Comparison of ENCODE assay signal across 28 cellular contexts in the genomic region with DNA sequence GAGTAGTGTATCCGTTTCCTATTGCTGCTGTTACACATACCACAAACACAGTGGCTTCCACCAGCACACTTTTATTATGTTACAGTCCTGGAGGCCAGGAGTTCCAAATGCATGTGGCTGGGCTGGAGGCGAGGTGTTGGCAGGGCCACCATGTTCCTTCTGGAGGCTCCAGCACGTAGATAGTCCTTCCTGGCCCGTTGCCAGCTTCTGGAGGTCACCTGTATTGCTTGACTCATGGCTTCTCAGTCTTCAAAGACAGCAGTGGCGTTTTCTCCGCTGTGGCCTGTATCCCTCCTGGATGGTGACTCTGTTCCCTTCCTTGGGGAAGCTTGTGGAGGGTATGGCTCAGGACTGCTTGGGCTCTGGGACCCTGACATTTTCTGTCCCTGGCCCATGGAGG. TPM values are rescaled to one million over a fixed set of nuclear protein-coding genes. Genes with fewer than 3 reads are reported as not detected.
DNase-seq lines count a peak whose midpoint lies in the region; ATAC-seq, FAIRE-seq and TF ChIP-seq lines count a peak whose summit lies in the region.
"Had no signal": no experiment of that assay in that cellular context is flagged by ENCODE, and none has a peak within 500 bp of the region (broad histone marks: within the 10 kb centered on the region; RNA-seq: fewer than 3 reads in every experiment).

No MANE protein-coding gene starts in this region.

- H3K4ac ChIP-seq in H9 (ENCODE audit: low read depth, low read length) = no peak overlapping the region

- no peaks in the 10 kb centered on the region for H3K9me1 ChIP-seq in K562 (ENCODE audit: control insufficient read depth, insufficient read depth, low read length)

- no peak for FAIRE-seq in K562 (lab: Jason Lieb, UNC)
- FAIRE-seq: A204.1, GM12878, GM12892, GM18507 had no signal

- no peak overlapping the region for H3K56ac ChIP-seq in H9 (ENCODE audit: insufficient read length, low read depth, low read length)

- in situ Hi-C loops in K562 (cut with MboI) = no loop called here

- POLR2A ChIA-PET in K562 (lab: Yijun Ruan, JAX) = interaction anchor here (1.0 to 1.8 kb wide), 4 partner anchors 9 to 16 kb away, joined by 3 to 6 read pairs (median 3); a partner anchor contains a TSS

- H3T11ph ChIP-seq in H9 (ENCODE audit: low read length) = no peak overlapping the region

- H4K91ac ChIP-seq in H9 (ENCODE audit: insufficient read length, low read depth, low read length) = no peak overlapping the region

- BruUV-seq in K562 (replicated peaks; lab: Mats Ljungman, UMichigan) = no TSS peak

- TF ChIP-seq CTCF in K562 (IDR thresholded peaks at IDR 0.05 in 2 of 3, conservative IDR thresholded peaks at IDR 0.05 in 1 of 3; ENCODE audit: insufficient read depth in 2 of 3, low read depth in 1 of 3, low read length in 3 of 3) = no peak
- no peak for TF ChIP-seq CTCF in endothelial cell (IDR thresholded peaks at IDR 0.05; ENCODE audit: unreplicated experiment)
- no peak for TF ChIP-seq CTCF in stomach (IDR thresholded peaks at IDR 0.05)
- no peak for TF ChIP-seq CTCF in H9 (conservative IDR thresholded peaks at IDR 0.05)

- H3K79me2 ChIP-seq in K562 (ENCODE audit: control insufficient read depth, insufficient read depth, low read length) (0 out of 3 replicates have a peak, but pooled peaks cover 3% of the 10 kb centered on the region), H9 (ENCODE audit: insufficient read depth, low read length) (no peaks in the 10 kb centered on the region)

- no peak overlapping the region for H3K27ac Mint-ChIP-seq in endothelial cell (ENCODE audit: unreplicated experiment)
- H3K27ac Mint-ChIP-seq in activated naive CD8-positive, alpha-beta T cell treated with anti-CD3 and anti-CD28 coated beads for 36 hours = no peak overlapping the region
- no peak overlapping the region; a peak in 1 of 7 replicates for H3K27ac Mint-ChIP-seq in H9

- H3K9me3 Mint-ChIP-seq in endothelial cell (ENCODE audit: unreplicated experiment) = peaks cover 39% of the 10 kb centered on the region
- H3K9me3 Mint-ChIP-seq in activated naive CD8-positive, alpha-beta T cell treated with anti-CD3 and anti-CD28 coated beads for 36 hours = peaks cover 30% of the 10 kb centered on the region
- H3K9me3 Mint-ChIP-seq in H9 = peaks cover 43% of the 10 kb centered on the region in 2 experiments

- TF ChIP-seq EP300 in Ishikawa (IDR thresholded peaks at IDR 0.05; ENCODE audit: borderline replicate concordance) = no peak
- TF ChIP-seq EP300 in K562 (IDR thresholded peaks at IDR 0.05; ENCODE audit: low read length) = no peak
- TF ChIP-seq EP300 in stomach (IDR thresholded peaks at IDR 0.05) = no peak

- ATAC-seq in K562 = no peak
- ATAC-seq: GM12878 had no signal

- H3K27ac ChIP-seq in K562 (ENCODE audit: extremely low read depth, low read depth, low read length) = no peak overlapping the region
- no peak overlapping the region for H3K27ac ChIP-seq in stomach
- H3K27ac ChIP-seq in H9 (ENCODE audit: insufficient read length, low read depth, low read length) = no peak overlapping the region
- H3K27ac ChIP-seq: BLaER1 had no signal

- TF ChIP-seq POLR2A in K562 (conservative IDR thresholded peaks at IDR 0.05) = no peak
- TF ChIP-seq POLR2A in stomach (IDR thresholded peaks at IDR 0.05) = no peak

- H4K8ac ChIP-seq in H9 (replicated peaks; ENCODE audit: insufficient read length, low read depth, low read length) = no peak overlapping the region

- no peak overlapping the region for H4K5ac ChIP-seq in H9 (ENCODE audit: insufficient read length, low read depth, low read length)

- intact Hi-C loops in K562 (cut with micrococcal nuclease) = no loop called here
- intact Hi-C loops in stomach (cut with DNase I; ENCODE audit: low total_unique reads) = no loop called here

- 92% methylated on average over 6 of the region's 6 CpGs for WGBS in K562 (ENCODE audit: insufficient coverage, low coverage, missing lambda C conversion rate)
- 89 to 96% (median 93%) methylated on average over 6 of the region's 6 CpGs for WGBS in stomach, 5 donors
- no CpG with 5 or more reads among the region's 6 CpGs for WGBS in H9 (ENCODE audit: extremely low coverage, insufficient read length, low lambda C conversion rate)

- H2AK5ac ChIP-seq in H9 (ENCODE audit: insufficient read length, low read length) = no peak overlapping the region

- H3K27me3 Mint-ChIP-seq in endothelial cell (ENCODE audit: unreplicated experiment) (peaks cover 23% of the 10 kb centered on the region), H9 (ENCODE audit: low read depth) (peaks cover 6% of the 10 kb centered on the region)
- no peaks in the 10 kb centered on the region for H3K27me3 Mint-ChIP-seq in activated naive CD8-positive, alpha-beta T cell treated with anti-CD3 and anti-CD28 coated beads for 36 hours
- H3K27me3 Mint-ChIP-seq: CD4-positive, alpha-beta memory T cell; CD4-positive, CD25-positive, alpha-beta regulatory T cell; CD8-positive, alpha-beta memory T cell had no signal

- H3K27me3 ChIP-seq in K562 (ENCODE audit: control insufficient read depth in 2 of 2, insufficient read depth in 2 of 2, low read length in 2 of 2) (no peaks in the 10 kb centered on the region), stomach (no peaks in the 10 kb centered on the region), H9 (ENCODE audit: insufficient read depth, low read length) (no peaks in the 10 kb centered on the region)
- H3K27me3 ChIP-seq: BE2C, BLaER1 had no signal

- no peak overlapping the region for H3K4me2 ChIP-seq in K562 (ENCODE audit: insufficient read depth, low read length)
- no peak overlapping the region for H3K4me2 ChIP-seq in H9 (ENCODE audit: insufficient read depth, insufficient read length, low read length)
- H3K4me2 ChIP-seq: BLaER1 had no signal

- TF ChIP-seq RAD21 in Ishikawa (IDR thresholded peaks at IDR 0.05; ENCODE audit: low read depth) = no peak
- TF ChIP-seq RAD21 in K562 (CRISPR knock-in tag; conservative IDR thresholded peaks at IDR 0.05 in 1 of 2, IDR thresholded peaks at IDR 0.05 in 1 of 2) = no peak

- H3K79me1 ChIP-seq in H9 (ENCODE audit: insufficient read depth, low read depth, low read length, poor library complexity, severe bottlenecking) = no peaks in the 10 kb centered on the region

- no peak overlapping the region for H3K4me3 ChIP-seq in K562
- H3K4me3 ChIP-seq in stomach = no peak overlapping the region
- H3K4me3 ChIP-seq: BLaER1, GM12878 had no signal

- no peak overlapping the region for H3K18ac ChIP-seq in H9 (ENCODE audit: insufficient read length, low read depth, low read length)

- H3K4me1 ChIP-seq in K562 (replicated peaks in 1 of 2; ENCODE audit: control insufficient read depth in 2 of 2, insufficient read depth in 2 of 2, low read length in 2 of 2) = no peaks in the 10 kb centered on the region
- H3K4me1 ChIP-seq in stomach = no peaks in the 10 kb centered on the region
- H3K4me1 ChIP-seq in H9 (ENCODE audit: insufficient read depth, low read length) = no peaks in the 10 kb centered on the region
- H3K4me1 ChIP-seq: BE2C, BLaER1 had no signal

- H3K9me3 ChIP-seq in K562 (replicated peaks; ENCODE audit: control insufficient read depth, insufficient read depth, low read depth, low read length) = peaks cover 50% of the 10 kb centered on the region
- peaks cover 22 to 48% (median 32%) of the 10 kb centered on the region in 4 donors for H3K9me3 ChIP-seq in stomach
- H3K9me3 ChIP-seq in H9 (ENCODE audit: control insufficient read depth, low read depth, low read length) = peaks cover 41% of the 10 kb centered on the region

- H3K4me1 Mint-ChIP-seq in endothelial cell (ENCODE audit: unreplicated experiment) (no peaks in the 10 kb centered on the region), H9 (no peaks in the 10 kb centered on the region)
- H3K4me1 Mint-ChIP-seq in activated naive CD8-positive, alpha-beta T cell treated with anti-CD3 and anti-CD28 coated beads for 36 hours = no peaks in the 10 kb centered on the region
- H3K4me1 Mint-ChIP-seq: CD14-positive monocyte; CD8-positive, alpha-beta memory T cell had no signal

- H2BK12ac ChIP-seq in H9 (ENCODE audit: insufficient read length, low read depth, low read length) = no peak overlapping the region

- H3K4me3 Mint-ChIP-seq in endothelial cell (ENCODE audit: unreplicated experiment) (peak overlapping the region; percentile 84), H9 (no peak overlapping the region)
- H3K4me3 Mint-ChIP-seq in activated naive CD8-positive, alpha-beta T cell treated with anti-CD3 and anti-CD28 coated beads for 36 hours = no peak overlapping the region
- H3K4me3 Mint-ChIP-seq: CD14-positive monocyte; CD4-positive, alpha-beta memory T cell; CD4-positive, CD25-positive, alpha-beta regulatory T cell; CD8-positive, alpha-beta memory T cell had no signal

- H2BK5ac ChIP-seq in H9 (ENCODE audit: insufficient read length, low read length) = no peak overlapping the region

- H4K20me1 ChIP-seq in K562 (replicated peaks; ENCODE audit: control insufficient read depth, insufficient read depth, low read length) = no peaks in the 10 kb centered on the region
- no peaks in the 10 kb centered on the region for H4K20me1 ChIP-seq in H9 (ENCODE audit: control insufficient read depth, insufficient read depth, insufficient read length)

- no peaks in the 10 kb centered on the region for H3K23me2 ChIP-seq in H9 (ENCODE audit: insufficient read length, low read depth, low read length, poor library complexity, severe bottlenecking)

- CTCF ChIA-PET in K562 (lab: Yijun Ruan, JAX; ENCODE audit: low intra/inter-chr PET ratio) = no interaction called here

- no peak overlapping the region for H2BK15ac ChIP-seq in H9 (ENCODE audit: low read depth, low read length)

- H3K36me3 ChIP-seq in K562 (ENCODE audit: control insufficient read depth, insufficient read depth, low read length) (peaks cover 90% of the 10 kb centered on the region), stomach (peaks cover 79 to 100% (median 97%) of the 10 kb centered on the region in 4 donors)

- no peak overlapping the region for H2BK20ac ChIP-seq in H9 (ENCODE audit: low read depth, low read length, poor library complexity, severe bottlenecking)

- H3K36me3 Mint-ChIP-seq in endothelial cell (ENCODE audit: low read depth, unreplicated experiment) (peaks cover 82% of the 10 kb centered on the region), H9 (ENCODE audit: insufficient read depth in 1 of 3, low read depth in 3 of 3) (peaks cover 83 to 89% (median 85%) of the 10 kb centered on the region in 3 experiments)
- peaks cover 66% of the 10 kb centered on the region for H3K36me3 Mint-ChIP-seq in activated naive CD8-positive, alpha-beta T cell treated with anti-CD3 and anti-CD28 coated beads for 36 hours

- no peak overlapping the region for H3K23ac ChIP-seq in H9 (ENCODE audit: insufficient read length, low read depth, low read length)

- no peak for DNase-seq in K562 (ENCODE audit: extremely low read depth in 1 of 4, low spot score in 3 of 4)
- DNase-seq in endothelial cell (ENCODE audit: low spot score) = no peak
- DNase-seq in stomach = peak; percentile 30
- no peak for DNase-seq in activated naive CD8-positive, alpha-beta T cell treated with anti-CD3 and anti-CD28 coated beads for 36 hours
- DNase-seq in NK-92 treated with Interleukin-12 subunit alpha and Interleukin-12 subunit beta, amount 100 ng/mL, for 24 hours (lab: John Stamatoyannopoulos, UW) = no peak
- no peak for DNase-seq in H9
- DNase-seq: 8988T; ACHN; BE2C; C1 segment of cervical spinal cord; CD4-positive, alpha-beta memory T cell; CD4-positive, CD25-positive, alpha-beta regulatory T cell; CD8-positive, alpha-beta memory T cell; COR-L47; DMS 273 treated with DMSO at 0.1 percent for 48 hours; DMS153; DMS53; DMS79; DND-41; EL; GDM1 had no signal

- H3K9ac ChIP-seq in K562 (ENCODE audit: insufficient read depth in 1 of 2, low read depth in 2 of 2, low read length in 2 of 2) (no peak overlapping the region), H9 (ENCODE audit: extremely low read depth, insufficient read length, low read length) (no peak overlapping the region)
- H3K9ac ChIP-seq: BLaER1 had no signal

- H2AFZ ChIP-seq in K562 (ENCODE audit: low read depth, low read length) = no peak overlapping the region
- H2AFZ ChIP-seq in H9 (ENCODE audit: low read length) = no peak overlapping the region

- no peak overlapping the region for H2BK120ac ChIP-seq in H9 (ENCODE audit: low read depth, low read length, poor library complexity, severe bottlenecking)

- H3K14ac ChIP-seq in H9 (ENCODE audit: insufficient read depth, low read length) = no peak overlapping the region

RNA-seq across cellular contexts. Expression of a gene that starts 15.2 kb away (rescaled TPM):
- total RNA-seq in K562 (2011; cell fraction: chromatin; rRNA removed; ENCODE audit: low replicate concordance) = 62.3 and 79.4 TPM in 2 replicates
- 43.7 and 50.0 TPM in 2 replicates for total RNA-seq in K562 (2011; cell fraction: nucleolus; rRNA removed)
- 58.1 and 66.7 TPM in 2 replicates for total RNA-seq in K562 (2011; cell fraction: nucleoplasm; rRNA removed)
- 24.0 and 27.6 TPM in 2 replicates for total RNA-seq in K562 (2014; rRNA removed)
- 31.0 and 31.6 TPM in 2 replicates for total RNA-seq in K562 (2014; rRNA removed; fragmentation: Illumina TruSeq; extraction: Trizol)
- total RNA-seq in K562 (2015; rRNA removed; fragmentation: Illumina TruSeq; extraction: Trizol) = 30.8 and 32.0 TPM in 2 replicates
- 28.5 and 33.9 TPM in 2 replicates for total RNA-seq in K562 (2021)
- 20.8 and 27.9 TPM in 2 replicates for polyA plus RNA-seq in K562 (2011; rRNA removed)
- polyA plus RNA-seq in K562 (2011; cell fraction: cytosol; rRNA removed) = 13.4 TPM in 2 replicates
- polyA plus RNA-seq in K562 (2011; cell fraction: nucleus; rRNA removed) = 34.3 and 42.1 TPM in 2 replicates
- 15.3 and 16.4 TPM in 2 replicates for polyA plus RNA-seq in K562 (2012)
- polyA plus RNA-seq in K562 (2014; fragmentation: Illumina TruSeq; extraction: Trizol) = 26.1 and 30.0 TPM in 2 replicates
- 10 to 100 TPM in 1 of 2 experiments, 1 to 10 TPM in 1; 8.2 to 34.0 TPM for polyA plus RNA-seq in K562 (2014; fragmentation: Nextera tagmentation; extraction: Ambion mirVana)
- 19.2 and 19.7 TPM in 2 replicates for polyA plus RNA-seq in K562 (2014; rRNA removed)
- polyA minus RNA-seq in K562 (2011; rRNA and poly(A)+ RNA removed) = 39.3 and 45.2 TPM in 2 replicates
- polyA minus RNA-seq in K562 (2011; cell fraction: cytosol; rRNA and poly(A)+ RNA removed) = 11.9 and 21.9 TPM in 2 replicates
- 21.1 and 29.0 TPM in 2 replicates for polyA minus RNA-seq in K562 (2011; cell fraction: nucleus; rRNA and poly(A)+ RNA removed)
- 10.9 TPM for total RNA-seq in endothelial cell (ENCODE audit: unreplicated experiment)
- 10 to 100 TPM in 3 of 5 donors, 1 to 10 TPM in 1, under 1 TPM in 1; 0.58 to 28.0 (median 12.1) TPM for total RNA-seq in stomach
- polyA plus RNA-seq in stomach = 1 to 10 TPM; 1.7 to 2.6 (median 2.0) TPM
- 1 to 10 TPM; 8.1 to 9.1 TPM for total RNA-seq in activated naive CD8-positive, alpha-beta T cell treated with anti-CD3 and anti-CD28 coated beads for 36 hours
- total RNA-seq in H9 (2021) = 18.9 and 19.0 TPM in 2 replicates

RNA-seq across cellular contexts. Expression of a gene that starts 15.8 kb away (rescaled TPM):
- 91.2 and 165 TPM in 2 replicates for total RNA-seq in K562 (2011; cell fraction: chromatin; rRNA removed; ENCODE audit: low replicate concordance)
- total RNA-seq in K562 (2011; cell fraction: nucleolus; rRNA removed) = 66.3 and 85.0 TPM in 2 replicates
- total RNA-seq in K562 (2011; cell fraction: nucleoplasm; rRNA removed) = 86.5 and 113 TPM in 2 replicates
- total RNA-seq in K562 (2014; rRNA removed) = 32.7 and 34.8 TPM in 2 replicates
- total RNA-seq in K562 (2014; rRNA removed; fragmentation: Illumina TruSeq; extraction: Trizol) = 43.3 and 49.8 TPM in 2 replicates
- 42.9 TPM in 2 replicates for total RNA-seq in K562 (2015; rRNA removed; fragmentation: Illumina TruSeq; extraction: Trizol)
- 49.7 and 54.4 TPM in 2 replicates for total RNA-seq in K562 (2021)
- polyA plus RNA-seq in K562 (2011; rRNA removed) = 42.8 and 45.3 TPM in 2 replicates
- 34.7 and 47.2 TPM in 2 replicates for polyA plus RNA-seq in K562 (2011; cell fraction: cytosol; rRNA removed)
- polyA plus RNA-seq in K562 (2011; cell fraction: nucleus; rRNA removed) = 43.9 and 50.7 TPM in 2 replicates
- 57.4 and 62.2 TPM in 2 replicates for polyA plus RNA-seq in K562 (2012)
- 79.4 and 94.3 TPM in 2 replicates for polyA plus RNA-seq in K562 (2014; fragmentation: Illumina TruSeq; extraction: Trizol)
- polyA plus RNA-seq in K562 (2014; fragmentation: Nextera tagmentation; extraction: Ambion mirVana) = 10 to 100 TPM; 33.3 to 55.9 TPM
- 25.6 and 35.9 TPM in 2 replicates for polyA plus RNA-seq in K562 (2014; rRNA removed)
- 23.6 and 24.3 TPM in 2 replicates for polyA minus RNA-seq in K562 (2011; rRNA and poly(A)+ RNA removed)
- polyA minus RNA-seq in K562 (2011; cell fraction: cytosol; rRNA and poly(A)+ RNA removed) = 15.4 and 22.8 TPM in 2 replicates
- polyA minus RNA-seq in K562 (2011; cell fraction: nucleus; rRNA and poly(A)+ RNA removed) = 21.0 and 35.8 TPM in 2 replicates
- total RNA-seq in endothelial cell (ENCODE audit: unreplicated experiment) = 51.2 TPM
- 10 to 100 TPM in 4 of 5 donors, 1 to 10 TPM in 1; 3.5 to 39.7 (median 24.5) TPM for total RNA-seq in stomach
- polyA plus RNA-seq in stomach = 10 to 100 TPM; 16.1 to 34.1 (median 18.7) TPM
- 10 to 100 TPM; 43.1 to 48.8 TPM for total RNA-seq in activated naive CD8-positive, alpha-beta T cell treated with anti-CD3 and anti-CD28 coated beads for 36 hours
- 33.5 and 34.8 TPM in 2 replicates for total RNA-seq in H9 (2021)
